In genomic region chr3:73499787-73500186, GRCh38 we compare ENCODE assay signal across 13 cellular contexts.
DNase-seq lines count a peak whose midpoint lies in the region; ATAC-seq lines count a peak whose summit lies in the region.
"Had no signal": no experiment of that assay in that cellular context is flagged by ENCODE, and none has a peak within 500 bp of the region (broad histone marks: within the 10 kb centered on the region; RNA-seq: fewer than 3 reads in every experiment).

No MANE protein-coding gene starts in this region.

- DNase-seq in Daoy (ENCODE audit: low read depth) = peak; percentile 51
- DNase-seq in NCI-H69 (lab: John Stamatoyannopoulos, UW) = peak; percentile 15
- no peak for DNase-seq in amygdala (lab: John Stamatoyannopoulos, UW)
- DNase-seq in NCI-H446 (lab: John Stamatoyannopoulos, UW) = no peak
- no peak for DNase-seq in superior temporal gyrus (ENCODE audit: extremely low spot score)
- DNase-seq: activated CD4-positive, CD25-positive, alpha-beta regulatory T cell; amniotic stem cell; Caco-2; NCI-H2107 had no signal

- ATAC-seq in GM18873 (IDR thresholded peaks at IDR 0.05; ENCODE audit: low FRiP score, unreplicated experiment) (peak; percentile 42), HG02763 (IDR thresholded peaks at IDR 0.05; ENCODE audit: unreplicated experiment) (peak; percentile 41), HG03280 (IDR thresholded peaks at IDR 0.05; ENCODE audit: unreplicated experiment) (no peak)
- ATAC-seq: stimulated activated memory B cell treated with anti-CD40 and anti-IgM and Interleukin-4, amounts not matched to agents 10 μg/mL and 1 μg/mL and 100 μg/mL, for 72 hours had no signal

Comparison
In these comparisons a context has a peak if more than half of its experiments do, and no peak if none do; other contexts are left out.
1. DNase-seq: peak in Daoy (single experiment) and NCI-H69 (single experiment); none in amygdala (0 of 56), NCI-H446 (0 of 2) and superior temporal gyrus (single experiment).